ENCODE assay signal across 24 cellular contexts in the genomic region with DNA sequence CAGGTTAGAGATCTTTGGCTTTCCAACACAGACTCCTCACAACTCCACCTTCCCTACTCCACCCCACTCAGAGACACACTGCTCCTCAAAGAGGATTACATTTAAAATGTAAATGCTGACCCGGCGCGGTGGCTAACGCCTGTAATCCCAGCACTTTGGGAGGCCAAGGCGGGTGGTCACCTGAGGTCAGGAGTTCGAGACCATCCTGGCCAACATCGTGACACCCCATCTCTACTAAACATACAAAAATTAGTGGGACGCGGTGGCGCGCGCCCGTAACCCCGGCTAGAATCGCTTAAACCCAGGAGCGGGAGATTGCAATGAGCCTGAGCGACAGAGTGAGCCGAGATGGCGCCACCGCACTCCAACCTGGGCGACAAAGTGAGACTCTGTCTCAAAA. TPM values are rescaled to one million over a fixed set of nuclear protein-coding genes. Genes with fewer than 3 reads are reported as not detected.
A peak's percentile ranks its signal among the peaks of the same experiment; 100 is the strongest.
DNase-seq lines count a peak whose midpoint lies in the region; ATAC-seq and TF ChIP-seq lines count a peak whose summit lies in the region.
"Had no signal": no experiment of that assay in that cellular context is flagged by ENCODE, and none has a peak within 500 bp of the region (broad histone marks: within the 10 kb centered on the region; RNA-seq: fewer than 3 reads in every experiment).

No MANE protein-coding gene starts in this region.

- no peak overlapping the region for H3K9ac ChIP-seq in endodermal cell (ENCODE audit: extremely low read depth, low read length, poor library complexity, severe bottlenecking)

- H3K36me3 ChIP-seq in endodermal cell (ENCODE audit: control insufficient read depth, insufficient read depth, low read length) (no peaks in the 10 kb centered on the region), upper lobe of right lung (no peaks in the 10 kb centered on the region)
- H3K36me3 ChIP-seq: Peyer's patch had no signal

- DNase-seq in T-helper 1 cell (no peak), endodermal cell (peak; percentile 38), upper lobe of right lung (peak; percentile 46), dermis blood vessel endothelial cell (no peak)
- no peak for DNase-seq in stimulated activated naive CD8-positive, alpha-beta T cell treated with anti-CD3 and anti-CD28 coated beads, Interleukin-15, Interleukin-2, amounts not matched to agents 100 U/mL and 50 U/mL, for 24 hours
- DNase-seq: activated CD4-positive, alpha-beta T cell treated with anti-CD3 and anti-CD28 coated beads for 4 hours; cerebellar nuclear complex; DMS79; H9; KG1; mesendoderm; NCI-H1436; NCI-H446 treated with DMSO at 0.1 percent for 48 hours; nucleus accumbens; SIG-M5; substantia nigra had no signal

- peaks cover 15% of the 10 kb centered on the region for H3K4me1 Mint-ChIP-seq in T-helper 1 cell treated with Interleukin-12 subunit alpha and Interleukin-12 subunit beta and Interleukin-4 antibody, amounts not matched to agents 30 μg/mL and 1 μg/mL, for 36 hours (ENCODE audit: low read depth)
- peaks cover 17% of the 10 kb centered on the region for H3K4me1 Mint-ChIP-seq in stimulated activated naive CD8-positive, alpha-beta T cell treated with anti-CD3 and anti-CD28 coated beads, Interleukin-15, Interleukin-2, amounts not matched to agents 100 ng/mL and 50 ng/mL, for 24 hours (ENCODE audit: low read depth)
- peaks cover 15% of the 10 kb centered on the region for H3K4me1 Mint-ChIP-seq in endodermal cell

- peaks cover 4% of the 10 kb centered on the region for H3K36me3 Mint-ChIP-seq in T-helper 1 cell treated with Interleukin-12 subunit alpha and Interleukin-12 subunit beta and Interleukin-4 antibody, amounts not matched to agents 30 μg/mL and 1 μg/mL, for 36 hours (ENCODE audit: low read depth)
- H3K36me3 Mint-ChIP-seq in stimulated activated naive CD8-positive, alpha-beta T cell treated with anti-CD3 and anti-CD28 coated beads, Interleukin-15, Interleukin-2, amounts not matched to agents 100 ng/mL and 50 ng/mL, for 24 hours (ENCODE audit: low read depth) = peaks cover 12% of the 10 kb centered on the region
- H3K36me3 Mint-ChIP-seq in endodermal cell (ENCODE audit: low read depth) = no peaks in the 10 kb centered on the region
- H3K36me3 Mint-ChIP-seq: T-cell had no signal

- WGBS in endodermal cell (ENCODE audit: insufficient coverage in 1 of 2, insufficient read length in 1 of 2), 2 experiments = 93 to 94% methylated on average over 16 to 20 of the region's 21 CpGs

- intact Hi-C loops in upper lobe of right lung (cut with DNase I) = no loop called here

- H3K4me3 ChIP-seq in endodermal cell (ENCODE audit: low read length) (no peak overlapping the region), upper lobe of right lung (no peak overlapping the region)
- H3K4me3 ChIP-seq: Peyer's patch had no signal

- H3K4me1 ChIP-seq in endodermal cell (ENCODE audit: control insufficient read depth, insufficient read depth, low read length) (no peaks in the 10 kb centered on the region), upper lobe of right lung (peaks cover 18% of the 10 kb centered on the region)

- H3K27me3 ChIP-seq in endodermal cell (ENCODE audit: control insufficient read depth, insufficient read depth, low read length, poor library complexity, severe bottlenecking) = no peaks in the 10 kb centered on the region
- no peaks in the 10 kb centered on the region for H3K27me3 ChIP-seq in upper lobe of right lung
- H3K27me3 ChIP-seq: Peyer's patch had no signal

- H3K4me3 Mint-ChIP-seq in T-helper 1 cell treated with Interleukin-12 subunit alpha and Interleukin-12 subunit beta and Interleukin-4 antibody, amounts not matched to agents 30 μg/mL and 1 μg/mL, for 36 hours = peak overlapping the region; percentile 10
- H3K4me3 Mint-ChIP-seq in stimulated activated naive CD8-positive, alpha-beta T cell treated with anti-CD3 and anti-CD28 coated beads, Interleukin-15, Interleukin-2, amounts not matched to agents 100 ng/mL and 50 ng/mL, for 24 hours = peak overlapping the region; percentile 19
- no peak overlapping the region for H3K4me3 Mint-ChIP-seq in endodermal cell

- TF ChIP-seq CTCF in endodermal cell (conservative IDR thresholded peaks at IDR 0.05) (no peak), upper lobe of right lung (IDR thresholded peaks at IDR 0.05) (no peak)

- no peaks in the 10 kb centered on the region for H3K9me3 Mint-ChIP-seq in T-helper 1 cell treated with Interleukin-12 subunit alpha and Interleukin-12 subunit beta and Interleukin-4 antibody, amounts not matched to agents 30 μg/mL and 1 μg/mL, for 36 hours
- no peaks in the 10 kb centered on the region for H3K9me3 Mint-ChIP-seq in stimulated activated naive CD8-positive, alpha-beta T cell treated with anti-CD3 and anti-CD28 coated beads, Interleukin-15, Interleukin-2, amounts not matched to agents 100 ng/mL and 50 ng/mL, for 24 hours
- no peaks in the 10 kb centered on the region for H3K9me3 Mint-ChIP-seq in endodermal cell
- H3K9me3 Mint-ChIP-seq: activated naive CD4-positive, alpha-beta T cell treated with anti-CD3 and anti-CD28 coated beads, Interleukin-2, amount 50 U/mL, for 72 hours; H9; T-cell had no signal

- no peaks in the 10 kb centered on the region for H3K9me3 ChIP-seq in endodermal cell (ENCODE audit: control insufficient read depth, low read length)
- no peaks in the 10 kb centered on the region for H3K9me3 ChIP-seq in upper lobe of right lung
- H3K9me3 ChIP-seq: Peyer's patch had no signal

- no peaks in the 10 kb centered on the region for H3K27me3 Mint-ChIP-seq in T-helper 1 cell treated with Interleukin-12 subunit alpha and Interleukin-12 subunit beta and Interleukin-4 antibody, amounts not matched to agents 30 μg/mL and 1 μg/mL, for 36 hours (ENCODE audit: low read depth)
- no peaks in the 10 kb centered on the region for H3K27me3 Mint-ChIP-seq in stimulated activated naive CD8-positive, alpha-beta T cell treated with anti-CD3 and anti-CD28 coated beads, Interleukin-15, Interleukin-2, amounts not matched to agents 100 ng/mL and 50 ng/mL, for 24 hours
- H3K27me3 Mint-ChIP-seq in endodermal cell (ENCODE audit: insufficient read depth) = peaks cover 4% of the 10 kb centered on the region
- H3K27me3 Mint-ChIP-seq: T-cell had no signal

- no peak for ATAC-seq in stimulated activated naive CD8-positive, alpha-beta T cell treated with anti-CD3 and anti-CD28 coated beads, Interleukin-15, Interleukin-2, amounts not matched to agents 100 U/mL and 50 U/mL, for 24 hours
- ATAC-seq in upper lobe of right lung (no peak), GM19463 (IDR thresholded peaks at IDR 0.05; ENCODE audit: unreplicated experiment) (no peak)
- ATAC-seq: activated naive CD4-positive, alpha-beta T cell treated with anti-CD3 and anti-CD28 coated beads, Interleukin-2, amount 50 U/mL, for 72 hours; T-cell had no signal

- H3K27ac Mint-ChIP-seq in T-helper 1 cell treated with Interleukin-12 subunit alpha and Interleukin-12 subunit beta and Interleukin-4 antibody, amounts not matched to agents 30 μg/mL and 1 μg/mL, for 36 hours = no peak overlapping the region
- no peak overlapping the region for H3K27ac Mint-ChIP-seq in stimulated activated naive CD8-positive, alpha-beta T cell treated with anti-CD3 and anti-CD28 coated beads, Interleukin-15, Interleukin-2, amounts not matched to agents 100 ng/mL and 50 ng/mL, for 24 hours
- no peak overlapping the region for H3K27ac Mint-ChIP-seq in endodermal cell
- H3K27ac Mint-ChIP-seq: activated naive CD4-positive, alpha-beta T cell treated with anti-CD3 and anti-CD28 coated beads, Interleukin-2, amount 50 U/mL, for 72 hours; T-cell had no signal

- no peak overlapping the region for H3K27ac ChIP-seq in endodermal cell (ENCODE audit: low read depth, low read length)
- no peak overlapping the region for H3K27ac ChIP-seq in upper lobe of right lung
- H3K27ac ChIP-seq: Peyer's patch had no signal

RNA-seq across cellular contexts. Expression of a gene that starts 1.8 kb away (rescaled TPM):
- total RNA-seq in endodermal cell = 10 to 100 TPM; 59.2 to 78.1 TPM
- polyA plus RNA-seq in endodermal cell (2013, experiment 1 of 2) = 112 TPM
- 116 TPM for polyA plus RNA-seq in endodermal cell (2013, experiment 2 of 2)
- 29.6 TPM for total RNA-seq in upper lobe of right lung
- total RNA-seq in dermis blood vessel endothelial cell = 18.2 and 35.8 TPM in 2 replicates

RNA-seq across cellular contexts. Expression of a gene that starts 19.8 kb away (rescaled TPM):
- total RNA-seq in endodermal cell (10 to 100 TPM; 53.3 to 54.0 TPM), upper lobe of right lung (0.55 TPM), dermis blood vessel endothelial cell (not detected in 2 replicates)
- 84.8 TPM for polyA plus RNA-seq in endodermal cell (2013, experiment 1 of 2)
- polyA plus RNA-seq in endodermal cell (2013, experiment 2 of 2) = 78.0 TPM
- total RNA-seq: activated naive CD4-positive, alpha-beta T cell treated with anti-CD3 and anti-CD28 coated beads, Interleukin-2, amount 50 U/mL, for 72 hours; HT-29; Peyer's patch; pulmonary artery endothelial cell; T-cell had no signal

RNA-seq across cellular contexts. Expression of a gene that starts 31.1 kb away (rescaled TPM):
- 100 to 1,000 TPM; 126 to 131 TPM for total RNA-seq in endodermal cell
- polyA plus RNA-seq in endodermal cell (2013, experiment 1 of 2) = 101 TPM
- 92.3 TPM for polyA plus RNA-seq in endodermal cell (2013, experiment 2 of 2)
- 135 TPM for total RNA-seq in upper lobe of right lung
- total RNA-seq in dermis blood vessel endothelial cell = 132 and 182 TPM in 2 replicates

RNA-seq across cellular contexts. Expression of a gene that starts 34.8 kb away (rescaled TPM):
- 10 to 100 TPM; 12.4 to 20.5 TPM for total RNA-seq in endodermal cell
- polyA plus RNA-seq in endodermal cell (2013, experiment 1 of 2) = 34.1 TPM
- 33.6 TPM for polyA plus RNA-seq in endodermal cell (2013, experiment 2 of 2)
- total RNA-seq in upper lobe of right lung = 15.4 TPM
- 3.6 and 43.1 TPM in 2 replicates for total RNA-seq in dermis blood vessel endothelial cell

RNA-seq across cellular contexts. Expression of a gene that starts 44.6 kb away (rescaled TPM):
- total RNA-seq in endodermal cell (1 to 10 TPM; 3.3 to 6.8 TPM), upper lobe of right lung (10.6 TPM), dermis blood vessel endothelial cell (0.33 and 1.0 TPM in 2 replicates)
- polyA plus RNA-seq in endodermal cell (2013, experiment 1 of 2) = 13.3 TPM
- 12.3 TPM for polyA plus RNA-seq in endodermal cell (2013, experiment 2 of 2)
- total RNA-seq: HT-29 had no signal

Comparison
In these comparisons a context has a peak if more than half of its experiments do, and no peak if none do; other contexts are left out.
1. DNase-seq: peak in endodermal cell (single experiment) and upper lobe of right lung (single experiment); none in T-helper 1 cell (0 of 5), stimulated activated naive CD8-positive, alpha-beta T cell treated with anti-CD3 and anti-CD28 coated beads, Interleukin-15, Interleukin-2, amounts not matched to agents 100 U/mL and 50 U/mL, for 24 hours (single experiment) and dermis blood vessel endothelial cell (single experiment).
2. RNA of a gene that starts 19.8 kb away (total RNA-seq): 53.3 to 54.0 TPM in endodermal cell; 0.55 TPM in upper lobe of right lung (single experiment) and not detected in dermis blood vessel endothelial cell; every median in the first group is over 10 times any median in the second.